In genomic region chr3:148718982-148719862, GRCh38 we compare ENCODE assay signal across 10 cellular contexts. TPM values are rescaled to one million over a fixed set of nuclear protein-coding genes. Genes with fewer than 3 reads are reported as not detected.
DNase-seq lines count a peak whose midpoint lies in the region; ATAC-seq and TF ChIP-seq lines count a peak whose summit lies in the region.
"Had no signal": no experiment of that assay in that cellular context is flagged by ENCODE, and none has a peak within 500 bp of the region (broad histone marks: within the 10 kb centered on the region; RNA-seq: fewer than 3 reads in every experiment).

No MANE protein-coding gene starts in this region.

- no peak overlapping the region for H3K27ac Mint-ChIP-seq in Calu3 (ENCODE audit: unreplicated experiment)
- H3K27ac Mint-ChIP-seq in nephron progenitor cell: no peak overlapping the region

- no peaks in the 10 kb centered on the region for H3K27me3 ChIP-seq in Karpas-422 (ENCODE audit: low read length)
- H3K27me3 ChIP-seq in breast epithelium: no peaks in the 10 kb centered on the region
- H3K27me3 ChIP-seq: SJCRH30 had no signal

- H3K4me1 Mint-ChIP-seq in Calu3 (ENCODE audit: low read depth, unreplicated experiment) (no peaks in the 10 kb centered on the region), nephron progenitor cell (peaks cover 7% of the 10 kb centered on the region)

- no peaks in the 10 kb centered on the region for H3K36me3 Mint-ChIP-seq in Calu3 (ENCODE audit: insufficient read depth, unreplicated experiment)
- no peaks in the 10 kb centered on the region for H3K36me3 Mint-ChIP-seq in nephron progenitor cell (ENCODE audit: low read depth)

- H4K20me1 ChIP-seq in Karpas-422 (ENCODE audit: insufficient read depth, low read depth, low read length): no peaks in the 10 kb centered on the region

- H3K9ac ChIP-seq in Karpas-422 (ENCODE audit: low read length): no peak overlapping the region

- CTCF ChIA-PET in Calu3 (lab: Charles Lee): interaction anchor here (0.6 to 2.6 kb wide), 10 partner anchors 8 to 1397 kb away, joined by 3 to 33 read pairs (median 3); no protein-coding TSS in a partner anchor

- ATAC-seq in HG02852 (IDR thresholded peaks at IDR 0.05; ENCODE audit: unreplicated experiment) (no peak), GM18498 (IDR thresholded peaks at IDR 0.05; ENCODE audit: unreplicated experiment) (no peak), mucosa of descending colon (no peak)

- no peak overlapping the region for H3K4me2 ChIP-seq in Karpas-422 (ENCODE audit: low read depth, low read length, poor library complexity, severe bottlenecking)

- intact Hi-C loops in Calu3 (cut with micrococcal nuclease; ENCODE audit: unreplicated experiment): loop anchor here (1.0 to 5.0 kb wide), 2 partner anchors 252 to 340 kb away; no protein-coding TSS in a partner anchor
- intact Hi-C loops in breast epithelium (cut with DNase I; ENCODE audit: low total_unique reads): no loop called here
- intact Hi-C loops in mucosa of descending colon (cut with DNase I, micrococcal nuclease): no loop called here

- TF ChIP-seq POLR2A in breast epithelium (IDR thresholded peaks at IDR 0.05): no peak

- peak; percentile 66 for TF ChIP-seq CTCF in Calu3 (IDR thresholded peaks at IDR 0.05; ENCODE audit: unreplicated experiment)
- TF ChIP-seq CTCF in breast epithelium (IDR thresholded peaks at IDR 0.05): peak in 2 of 3 donors; percentile 20 to 25
- TF ChIP-seq CTCF in nephron progenitor cell (IDR thresholded peaks at IDR 0.05): peak; percentile 32
- TF ChIP-seq CTCF in mucosa of descending colon (IDR thresholded peaks at IDR 0.05): no peak

- no peaks in the 10 kb centered on the region for H3K9me3 ChIP-seq in Karpas-422 (ENCODE audit: low read length)
- no peaks in the 10 kb centered on the region for H3K9me3 ChIP-seq in breast epithelium
- no peaks in the 10 kb centered on the region for H3K9me3 ChIP-seq in mucosa of descending colon
- H3K9me3 ChIP-seq: SJCRH30 had no signal

- no peaks in the 10 kb centered on the region for H3K36me3 ChIP-seq in Karpas-422 (ENCODE audit: insufficient read depth, low read length)
- no peaks in the 10 kb centered on the region for H3K36me3 ChIP-seq in breast epithelium
- no peaks in the 10 kb centered on the region for H3K36me3 ChIP-seq in mucosa of descending colon (ENCODE audit: low read depth)
- H3K36me3 ChIP-seq: SJCRH30 had no signal

- no peaks in the 10 kb centered on the region for H3K9me2 ChIP-seq in Karpas-422 (replicated peaks; ENCODE audit: insufficient read depth, low read length)

- BruUV-seq in Calu3 (replicated peaks; lab: Mats Ljungman, UMichigan): no TSS peak

- no peak overlapping the region for H2AFZ ChIP-seq in Karpas-422 (ENCODE audit: low read length)

- H3K9me3 Mint-ChIP-seq in Calu3 (ENCODE audit: low read depth, unreplicated experiment) (no peaks in the 10 kb centered on the region), nephron progenitor cell (no peaks in the 10 kb centered on the region)

- H3K79me2 ChIP-seq in Karpas-422 (ENCODE audit: low read length): no peaks in the 10 kb centered on the region

- H3K4me3 Mint-ChIP-seq in Calu3 (ENCODE audit: low read depth, unreplicated experiment) (no peak overlapping the region), nephron progenitor cell (no peak overlapping the region)

- DNase-seq in Calu3 (no peak), Karpas-422 (peak; percentile 47), breast epithelium (ENCODE audit: low spot score in 2 of 2) (no peak), nephron progenitor cell (no peak), glomerular visceral epithelial cell (ENCODE audit: extremely low spot score) (no peak), mucosa of descending colon (no peak)
- DNase-seq: activated effector memory CD4-positive, alpha-beta T cell treated with anti-CD3 and anti-CD28 coated beads, Interleukin-2, amount 50 U/mL, for 16 hours had no signal

- no peaks in the 10 kb centered on the region for H3K4me1 ChIP-seq in Karpas-422 (ENCODE audit: low read length)
- H3K4me1 ChIP-seq in breast epithelium: no peaks in the 10 kb centered on the region
- H3K4me1 ChIP-seq in mucosa of descending colon (ENCODE audit: low read depth): no peaks in the 10 kb centered on the region
- H3K4me1 ChIP-seq: SJCRH30 had no signal

- no peak overlapping the region for H3K27ac ChIP-seq in Karpas-422 (ENCODE audit: low read length)
- no peak overlapping the region for H3K27ac ChIP-seq in breast epithelium
- H3K27ac ChIP-seq: SJCRH30 had no signal

- H3K4me3 ChIP-seq in Karpas-422 (ENCODE audit: low read length) (no peak overlapping the region), breast epithelium (no peak overlapping the region), mucosa of descending colon (no peak overlapping the region)
- H3K4me3 ChIP-seq: SJCRH30 had no signal

- no peaks in the 10 kb centered on the region for H3K27me3 Mint-ChIP-seq in Calu3 (ENCODE audit: unreplicated experiment)
- H3K27me3 Mint-ChIP-seq in nephron progenitor cell (ENCODE audit: low read depth, poor library complexity): no peaks in the 10 kb centered on the region

RNA-seq across cellular contexts. Expression of gene AGTR1, which starts 21.5 kb away (rescaled TPM):
- 0.20 TPM in 1 of 2 replicates, not detected in the other for total RNA-seq in Calu3 (2022)
- total RNA-seq in Karpas-422 (2014; rRNA removed; shearing (Covaris generic); ENCODE audit: low replicate concordance): not detected in 2 replicates
- total RNA-seq in breast epithelium: 10 to 100 TPM; 17.3 to 77.9 (median 20.3) TPM
- total RNA-seq in mucosa of descending colon: 10 to 100 TPM in 1 of 3 donors, 1 to 10 TPM in 1, under 1 TPM in 1; 0.52 to 20.0 (median 4.2) TPM
